ENCODE assay signal across 8 cellular contexts in genomic region chr1:51296379-51297357, GRCh38. TPM values are rescaled to one million over a fixed set of nuclear protein-coding genes. Genes with fewer than 3 reads are reported as not detected.
DNase-seq lines count a peak whose midpoint lies in the region; ATAC-seq and TF ChIP-seq lines count a peak whose summit lies in the region.

No MANE protein-coding gene starts in this region.

- ATAC-seq in GM18867 (IDR thresholded peaks at IDR 0.05; ENCODE audit: unreplicated experiment) = peak; percentile 67
- peak; percentile 71 for ATAC-seq in effector memory CD8-positive, alpha-beta T cell (replicated peaks)

- peaks cover 8% of the 10 kb centered on the region for H3K36me3 Mint-ChIP-seq in effector memory CD8-positive, alpha-beta T cell (ENCODE audit: insufficient read depth)
- no peaks in the 10 kb centered on the region for H3K36me3 Mint-ChIP-seq in mesothelial cell of epicardium

- POLR2A ChIA-PET in AG04449 (lab: Yijun Ruan, JAX) = interaction anchor here (0.6 to 1.2 kb wide), 3 partner anchors 61 to 215 kb away, joined by 3 to 4 read pairs (median 4); no protein-coding TSS in a partner anchor

- H3K4me3 ChIP-seq in AG04449 (ENCODE audit: low read depth, low read length) = peak overlapping the region; percentile 48

- DNase-seq in AG04449 (ENCODE audit: low read depth, low spot score) = no peak
- DNase-seq in HK-2 (ENCODE audit: unreplicated experiment) = peak; percentile 91
- peak; percentile 41 for DNase-seq in NCI-H82 treated with DMSO at 0.1 percent for 48 hours (lab: John Stamatoyannopoulos, UW; ENCODE audit: unreplicated experiment)
- DNase-seq in activated CD8-positive, alpha-beta memory T cell treated with anti-CD3 and anti-CD28 coated beads for 1 hour (ENCODE audit: extremely low read depth in 1 of 2, low read depth in 1 of 2) = peak; percentile 16 to 52
- DNase-seq in effector memory CD8-positive, alpha-beta T cell = peak; percentile 47 to 61 (median 48)
- peak; percentile 59 to 93 for DNase-seq in mesothelial cell of epicardium (ENCODE audit: low spot score in 2 of 2, unreplicated experiment in 2 of 2)
- DNase-seq in stimulated activated CD8-positive, alpha-beta memory T cell treated with anti-CD3 and anti-CD28 coated beads, Interleukin-15, amount 100 ng/mL, for 1 hour (ENCODE audit: low read depth) = peak; percentile 46

- peak overlapping the region; percentile 66 to 79 for H3K4me3 Mint-ChIP-seq in effector memory CD8-positive, alpha-beta T cell
- peak overlapping the region; percentile 28 for H3K4me3 Mint-ChIP-seq in mesothelial cell of epicardium

- peaks cover 0 to 7% of the 10 kb centered on the region in 2 donors for H3K27me3 Mint-ChIP-seq in effector memory CD8-positive, alpha-beta T cell
- H3K27me3 Mint-ChIP-seq in mesothelial cell of epicardium (ENCODE audit: low read depth) = no peaks in the 10 kb centered on the region

- H3K4me1 Mint-ChIP-seq in effector memory CD8-positive, alpha-beta T cell (ENCODE audit: low read depth in 2 of 2) = peaks cover 18 to 22% of the 10 kb centered on the region in 2 donors
- peaks cover 13% of the 10 kb centered on the region for H3K4me1 Mint-ChIP-seq in mesothelial cell of epicardium

- peak overlapping the region; percentile 55 to 67 for H3K27ac Mint-ChIP-seq in effector memory CD8-positive, alpha-beta T cell
- no peak overlapping the region for H3K27ac Mint-ChIP-seq in mesothelial cell of epicardium

- peak; percentile 98 for TF ChIP-seq CTCF in AG04449 (IDR thresholded peaks at IDR 0.05; ENCODE audit: insufficient read depth, low read length, missing control alignments)
- TF ChIP-seq CTCF in mesothelial cell of epicardium (IDR thresholded peaks at IDR 0.05; ENCODE audit: unreplicated experiment) = peak; percentile 82

- H3K9me3 Mint-ChIP-seq in effector memory CD8-positive, alpha-beta T cell = no peaks in the 10 kb centered on the region
- no peaks in the 10 kb centered on the region for H3K9me3 Mint-ChIP-seq in mesothelial cell of epicardium

- CTCF ChIA-PET in AG04449 (lab: Yijun Ruan, JAX) = interaction anchor here (0.7 to 5.7 kb wide), 32 partner anchors 9 to 525 kb away, joined by 3 to 83 read pairs (median 7); partner anchors contain the start of gene RNF11

RNA-seq across cellular contexts. Expression of gene TTC39A, which starts 33.7 kb away (rescaled TPM):
- total RNA-seq in mesothelial cell of epicardium = 8.0 to 10.1 TPM (median 8.4 TPM) in 3 replicates
